In the genomic region with DNA sequence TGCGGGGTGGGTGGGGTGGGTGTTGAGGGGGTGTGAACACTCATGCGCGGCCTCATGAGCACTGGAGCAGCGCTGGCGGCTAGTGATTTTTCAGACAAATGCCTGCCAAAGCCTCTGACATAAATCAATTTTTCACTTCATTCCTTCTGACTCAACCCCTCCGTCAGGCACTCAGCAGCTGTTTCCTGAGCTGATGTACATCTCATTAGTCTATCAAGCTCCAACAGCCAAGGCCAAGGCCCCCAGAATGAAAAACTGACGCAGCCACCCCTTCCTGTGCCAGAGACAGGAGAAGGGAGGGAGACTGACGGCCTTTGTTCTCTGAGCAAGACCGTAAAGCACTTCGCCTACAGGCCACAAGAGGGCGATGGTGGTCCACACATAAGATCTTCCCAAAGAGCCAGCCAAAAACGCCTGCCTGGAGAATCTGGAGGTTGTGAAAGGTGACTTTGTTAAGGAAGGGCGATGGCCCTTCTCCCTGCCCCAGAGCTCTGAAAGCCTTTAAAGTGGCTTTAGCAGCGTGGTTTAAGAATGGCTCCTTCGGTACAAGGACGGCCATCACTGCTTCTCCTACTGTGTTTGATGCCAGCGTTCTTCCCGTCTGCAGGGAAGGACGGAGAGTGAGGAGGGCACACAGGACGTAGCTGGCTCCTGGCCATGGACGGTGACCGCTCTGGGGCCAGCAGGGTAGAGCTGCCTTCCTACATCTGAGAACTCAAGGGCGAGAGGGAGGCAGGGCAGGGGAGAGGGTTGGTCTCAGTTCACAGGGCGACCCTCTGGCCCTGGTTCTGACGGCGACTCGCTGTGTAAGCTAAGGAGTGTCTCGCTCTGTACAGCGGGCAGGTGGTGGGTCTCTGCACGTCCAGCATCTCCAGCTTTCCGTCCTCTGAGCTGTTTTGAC, we compare ENCODE assay signal across 1 cellular context.
TF ChIP-seq lines count a peak whose summit lies in the region.

No MANE protein-coding gene starts in this region.

TF ChIP-seq in K562, 482 proteins besides CTCF, POLR2A, EP300 and RAD21 (continued from another document):
- TF ChIP-seq, protein P1, sequence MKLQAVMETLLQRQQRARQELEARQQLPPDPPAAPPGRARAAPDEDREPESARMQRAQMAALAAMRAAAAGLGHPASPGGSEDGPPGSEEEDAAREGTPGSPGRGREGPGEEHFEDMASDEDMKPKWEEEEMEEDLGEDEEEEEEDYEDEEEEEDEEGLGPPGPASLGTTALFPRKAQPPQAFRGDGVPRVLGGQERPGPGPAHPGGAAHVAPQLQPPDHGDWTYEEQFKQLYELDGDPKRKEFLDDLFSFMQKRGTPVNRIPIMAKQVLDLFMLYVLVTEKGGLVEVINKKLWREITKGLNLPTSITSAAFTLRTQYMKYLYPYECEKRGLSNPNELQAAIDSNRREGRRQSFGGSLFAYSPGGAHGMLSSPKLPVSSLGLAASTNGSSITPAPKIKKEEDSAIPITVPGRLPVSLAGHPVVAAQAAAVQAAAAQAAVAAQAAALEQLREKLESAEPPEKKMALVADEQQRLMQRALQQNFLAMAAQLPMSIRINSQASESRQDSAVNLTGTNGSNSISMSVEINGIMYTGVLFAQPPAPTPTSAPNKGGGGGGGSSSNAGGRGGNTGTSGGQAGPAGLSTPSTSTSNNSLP (IDR thresholded peaks at IDR 0.05; ENCODE audit: borderline replicate concordance, low read depth, low read length): no peak
- TF ChIP-seq ZZZ3 (IDR thresholded peaks at IDR 0.05) (no peak), ESRRA (IDR thresholded peaks at IDR 0.05; ENCODE audit: borderline replicate concordance, low read depth) (peak; percentile 53; the same call in 1 of the 2 replicates), KLF16 (IDR thresholded peaks at IDR 0.05) (peak; percentile 27; the same call in 1 of the 2 replicates), SIN3A (IDR thresholded peaks at IDR 0.05; ENCODE audit: borderline replicate concordance in 2 of 2, control insufficient read depth in 1 of 2, low read depth in 2 of 2, low read length in 2 of 2) (no peak), SIX5 (IDR thresholded peaks at IDR 0.05; ENCODE audit: borderline replicate concordance in 1 of 2, insufficient read depth in 1 of 2, low read depth in 1 of 2, low read length in 2 of 2) (no peak), ZNF586 (CRISPR knock-in tag; conservative IDR thresholded peaks at IDR 0.05) (no peak), HMGN3 (IDR thresholded peaks at IDR 0.05; ENCODE audit: borderline replicate concordance, extremely low read depth, insufficient read length, low read depth, low read length) (no peak), CTBP1 (IDR thresholded peaks at IDR 0.05; ENCODE audit: borderline replicate concordance) (peak; percentile 48; the same call in 1 of the 2 replicates), DIDO1 (tag; IDR thresholded peaks at IDR 0.05; ENCODE audit: low read depth) (no peak), NFIC (IDR thresholded peaks at IDR 0.05) (peak; percentile 37; the same call in 1 of the 2 replicates), SMARCA5 (IDR thresholded peaks at IDR 0.05) (no peak), ETV5 (CRISPR knock-in tag; IDR thresholded peaks at IDR 0.05; ENCODE audit: low read depth) (no peak), CEBPB (tag; IDR thresholded peaks at IDR 0.05) (peak; percentile 49), ZNF165 (CRISPR knock-in tag; IDR thresholded peaks at IDR 0.05; ENCODE audit: borderline replicate concordance) (no peak), ZNF592 (IDR thresholded peaks at IDR 0.05) (no peak), RNF219 (CRISPR knock-in tag; IDR thresholded peaks at IDR 0.05) (no peak), ZNF408 (CRISPR knock-in tag; IDR thresholded peaks at IDR 0.05; ENCODE audit: low read depth) (no peak), KLF6 (CRISPR knock-in tag; IDR thresholded peaks at IDR 0.05; ENCODE audit: borderline replicate concordance) (no peak), E2F8 (IDR thresholded peaks at IDR 0.05; ENCODE audit: low read depth, partially characterized antibody) (no peak), BRD4 (IDR thresholded peaks at IDR 0.05) (no peak), RB1 (IDR thresholded peaks at IDR 0.05; ENCODE audit: low read depth) (0 out of 2 replicates have a peak, but pooled peaks have one; percentile 39), SLC30A9 (CRISPR knock-in tag; IDR thresholded peaks at IDR 0.05) (no peak), CREM (IDR thresholded peaks at IDR 0.05; ENCODE audit: low read depth) (0 out of 2 replicates have a peak, but pooled peaks have one; percentile 31), ZNF699 (CRISPR knock-in tag; IDR thresholded peaks at IDR 0.05; ENCODE audit: insufficient replicate concordance) (no peak), XRCC5 (IDR thresholded peaks at IDR 0.05; ENCODE audit: low read depth, low read length) (peak; percentile 43; the same call in 1 of the 2 replicates), TAF7 (tag; IDR thresholded peaks at IDR 0.05) (no peak), TCFL5 (CRISPR knock-in tag; conservative IDR thresholded peaks at IDR 0.05) (no peak), SMC3 (conservative IDR thresholded peaks at IDR 0.05; ENCODE audit: insufficient read depth, low read depth, low read length) (peak; percentile 76), JUND (IDR thresholded peaks at IDR 0.05; ENCODE audit: borderline replicate concordance, low read depth, low read length) (0 out of 2 replicates have a peak, but pooled peaks have one; percentile 9), JUND (tag; IDR thresholded peaks at IDR 0.05; ENCODE audit: borderline replicate concordance, low read depth, low read length) (no peak), EZH2 (IDR thresholded peaks at IDR 0.05; ENCODE audit: borderline replicate concordance, low read depth, low read length) (0 out of 2 replicates have a peak, but pooled peaks have one; percentile 50), CC2D1A (IDR thresholded peaks at IDR 0.05) (peak; percentile 67), FOXA3 (CRISPR knock-in tag; conservative IDR thresholded peaks at IDR 0.05 in 1 of 2, IDR thresholded peaks at IDR 0.05 in 1 of 2) (no peak), MEIS2 (IDR thresholded peaks at IDR 0.05; ENCODE audit: partially characterized antibody) (peak; percentile 40), YY1 (IDR thresholded peaks at IDR 0.05; ENCODE audit: borderline replicate concordance in 1 of 3, control insufficient read depth in 1 of 3, extremely low read depth in 1 of 3, insufficient read depth in 3 of 3, insufficient read length in 1 of 3, insufficient replicate concordance in 2 of 3, low read depth in 1 of 3, low read length in 2 of 3) (no peak), TBP (optimal IDR thresholded peaks at IDR 0.05; ENCODE audit: low read depth, low read length) (peak; percentile 17)
- TF ChIP-seq, protein P2, sequence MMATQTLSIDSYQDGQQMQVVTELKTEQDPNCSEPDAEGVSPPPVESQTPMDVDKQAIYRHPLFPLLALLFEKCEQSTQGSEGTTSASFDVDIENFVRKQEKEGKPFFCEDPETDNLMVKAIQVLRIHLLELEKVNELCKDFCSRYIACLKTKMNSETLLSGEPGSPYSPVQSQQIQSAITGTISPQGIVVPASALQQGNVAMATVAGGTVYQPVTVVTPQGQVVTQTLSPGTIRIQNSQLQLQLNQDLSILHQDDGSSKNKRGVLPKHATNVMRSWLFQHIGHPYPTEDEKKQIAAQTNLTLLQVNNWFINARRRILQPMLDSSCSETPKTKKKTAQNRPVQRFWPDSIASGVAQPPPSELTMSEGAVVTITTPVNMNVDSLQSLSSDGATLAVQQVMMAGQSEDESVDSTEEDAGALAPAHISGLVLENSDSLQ (IDR thresholded peaks at IDR 0.05): peak; percentile 60
- TF ChIP-seq, protein P3, sequence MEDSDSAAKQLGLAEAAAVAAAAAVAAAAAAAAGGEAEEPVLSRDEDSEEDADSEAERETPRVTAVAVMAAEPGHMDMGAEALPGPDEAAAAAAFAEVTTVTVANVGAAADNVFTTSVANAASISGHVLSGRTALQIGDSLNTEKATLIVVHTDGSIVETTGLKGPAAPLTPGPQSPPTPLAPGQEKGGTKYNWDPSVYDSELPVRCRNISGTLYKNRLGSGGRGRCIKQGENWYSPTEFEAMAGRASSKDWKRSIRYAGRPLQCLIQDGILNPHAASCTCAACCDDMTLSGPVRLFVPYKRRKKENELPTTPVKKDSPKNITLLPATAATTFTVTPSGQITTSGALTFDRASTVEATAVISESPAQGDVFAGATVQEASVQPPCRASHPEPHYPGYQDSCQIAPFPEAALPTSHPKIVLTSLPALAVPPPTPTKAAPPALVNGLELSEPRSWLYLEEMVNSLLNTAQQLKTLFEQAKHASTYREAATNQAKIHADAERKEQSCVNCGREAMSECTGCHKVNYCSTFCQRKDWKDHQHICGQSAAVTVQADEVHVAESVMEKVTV (CRISPR knock-in tag; IDR thresholded peaks at IDR 0.05): peak; percentile 66
